ENCODE assay signal across 23 cellular contexts in genomic region chr22:43535336-43535735, GRCh38.
DNase-seq lines count a peak whose midpoint lies in the region; ATAC-seq, FAIRE-seq and TF ChIP-seq lines count a peak whose summit lies in the region.
"Had no signal": no experiment of that assay in that cellular context is flagged by ENCODE, and none has a peak within 500 bp of the region (broad histone marks: within the 10 kb centered on the region; RNA-seq: fewer than 3 reads in every experiment).

No MANE protein-coding gene starts in this region.

- BruUV-seq in HepG2 (replicated peaks; lab: Mats Ljungman, UMichigan) = no TSS peak

- in situ Hi-C loops in HepG2 (cut with HindIII; ENCODE audit: extremely low pct_ligation_motif_present, low pct_unique_long_range_greater_than_20kb) = no loop called here

- DNase-seq in right lobe of liver (peak in 2 of 3 donors; percentile 20 to 25), HepG2 (ENCODE audit: low spot score) (no peak), keratinocyte (ENCODE audit: low read depth, low spot score) (no peak), superior temporal gyrus (ENCODE audit: extremely low spot score) (peak; percentile 26), tibial nerve (ENCODE audit: low spot score in 2 of 2) (no peak), mucosa of descending colon (no peak), T-helper 2 cell (no peak)
- DNase-seq: CD4-positive, CD25-positive, alpha-beta regulatory T cell; DMS153; DND-41; Karpas-422; NCI-H1092; NCI-H1417 treated with DMSO at 0.1 percent for 48 hours; NCI-H1694 treated with DMSO at 0.1 percent for 48 hours; NCI-H2081; NCI-H226; NCI-H510A; NCI-H69 had no signal

- POLR2A ChIA-PET in HepG2 (lab: Yijun Ruan, JAX) = no interaction called here

- H3K4me2 ChIP-seq in HepG2 (ENCODE audit: low read depth, low read length) (no peak overlapping the region), keratinocyte (ENCODE audit: control insufficient read depth, extremely low read depth, insufficient read depth, low read depth, low read length) (peak overlapping the region; percentile 50)

- CTCF ChIA-PET in HepG2 (lab: Yijun Ruan, JAX; ENCODE audit: low intra/inter-chr PET ratio, low total read pairs) = no interaction called here

- TF ChIP-seq CTCF in right lobe of liver (IDR thresholded peaks at IDR 0.05) (no peak), HepG2 (CRISPR knock-in tag; IDR thresholded peaks at IDR 0.05) (no peak), keratinocyte (optimal IDR thresholded peaks at IDR 0.05 in 1 of 3, IDR thresholded peaks at IDR 0.05 in 1 of 3, conservative IDR thresholded peaks at IDR 0.05 in 1 of 3; ENCODE audit: extremely low read depth in 1 of 3, insufficient read depth in 2 of 3, low read length in 3 of 3) (no peak), tibial nerve (IDR thresholded peaks at IDR 0.05) (no peak), mucosa of descending colon (IDR thresholded peaks at IDR 0.05) (no peak)

- TF ChIP-seq POLR2A in right lobe of liver (IDR thresholded peaks at IDR 0.05) = no peak
- no peak for TF ChIP-seq POLR2A in HepG2 (IDR thresholded peaks at IDR 0.05; ENCODE audit: insufficient read depth in 1 of 2, low read depth in 2 of 2, low read length in 2 of 2)
- no peak for TF ChIP-seq POLR2A in tibial nerve (IDR thresholded peaks at IDR 0.05)

- H3K36me3 ChIP-seq in right lobe of liver = no peaks in the 10 kb centered on the region
- H3K36me3 ChIP-seq in HepG2 (replicated peaks in 1 of 2; ENCODE audit: control insufficient read depth in 1 of 2, insufficient read depth in 2 of 2, low read length in 2 of 2) = no peaks in the 10 kb centered on the region
- H3K36me3 ChIP-seq in keratinocyte (ENCODE audit: control insufficient read depth in 2 of 2, extremely low read depth in 1 of 2, insufficient read depth in 2 of 2, low read length in 2 of 2) = no peaks in the 10 kb centered on the region
- peaks cover 0 to 60% (median 0%) of the 10 kb centered on the region in 3 donors for H3K36me3 ChIP-seq in tibial nerve
- no peaks in the 10 kb centered on the region for H3K36me3 ChIP-seq in mucosa of descending colon (ENCODE audit: low read depth)

- H3K4me1 ChIP-seq in right lobe of liver (no peaks in the 10 kb centered on the region), HepG2 (ENCODE audit: insufficient read depth, low read length) (no peaks in the 10 kb centered on the region), keratinocyte (ENCODE audit: control insufficient read depth, extremely low read depth, insufficient read depth, low read length) (peaks cover 33% of the 10 kb centered on the region), tibial nerve (no peaks in the 10 kb centered on the region), mucosa of descending colon (ENCODE audit: low read depth) (no peaks in the 10 kb centered on the region)

- FAIRE-seq in HepG2 (lab: Jason Lieb, UNC) (no peak), keratinocyte (lab: Jason Lieb, UNC) (no peak)
- FAIRE-seq: GM12892, GM19239 had no signal

- no peak for TF ChIP-seq RAD21 in HepG2 (CRISPR knock-in tag; IDR thresholded peaks at IDR 0.05)

- H3K79me2 ChIP-seq in HepG2 (ENCODE audit: insufficient read depth, low read length) (no peaks in the 10 kb centered on the region), keratinocyte (ENCODE audit: control insufficient read depth, insufficient read depth, low read length) (no peaks in the 10 kb centered on the region)

- TF ChIP-seq EP300 in HepG2 (IDR thresholded peaks at IDR 0.05; ENCODE audit: low read depth in 2 of 2, low read length in 2 of 2) = no peak
- no peak for TF ChIP-seq EP300 in HepG2 (CRISPR knock-in tag; IDR thresholded peaks at IDR 0.05; ENCODE audit: borderline replicate concordance)
- no peak for TF ChIP-seq EP300 in tibial nerve (IDR thresholded peaks at IDR 0.05)

- H3K27ac ChIP-seq in right lobe of liver (no peak overlapping the region), HepG2 (ENCODE audit: extremely low read length, insufficient read depth, low read length) (no peak overlapping the region), keratinocyte (ENCODE audit: control insufficient read depth, insufficient read depth, low read length) (peak overlapping the region; percentile 33), tibial nerve (no peak overlapping the region)
- H3K27ac ChIP-seq: HL-60 had no signal

- no peaks in the 10 kb centered on the region for H3K27me3 ChIP-seq in right lobe of liver
- peaks cover 3 to 32% of the 10 kb centered on the region in 2 experiments; a peak in 1 of 5 replicates for H3K27me3 ChIP-seq in HepG2 (ENCODE audit: control insufficient read depth in 1 of 2, insufficient read depth in 2 of 2, low read length in 2 of 2)
- no peaks in the 10 kb centered on the region for H3K27me3 ChIP-seq in keratinocyte (ENCODE audit: control insufficient read depth, extremely low read depth, insufficient read depth, low read length)
- no peaks in the 10 kb centered on the region for H3K27me3 ChIP-seq in tibial nerve

- intact Hi-C loops in right lobe of liver (cut with DNase I) (no loop called here), HepG2 (cut with micrococcal nuclease; ENCODE audit: unreplicated experiment) (loop anchor here (5.0 kb wide), 1 partner anchor 148 kb away; no protein-coding TSS in a partner anchor), mucosa of descending colon (cut with DNase I, micrococcal nuclease) (no loop called here)

- dilution Hi-C loops in keratinocyte (cut with MboI; ENCODE audit: extremely low pct_ligation_motif_present, low sequenced_read_pairs) = no loop called here

- H3K9ac ChIP-seq in HepG2 (ENCODE audit: insufficient read depth, low read depth, low read length) (no peak overlapping the region), keratinocyte (ENCODE audit: control insufficient read depth, extremely low read depth, insufficient read depth, low read length) (no peak overlapping the region)

- no peaks in the 10 kb centered on the region for H4K20me1 ChIP-seq in HepG2 (ENCODE audit: insufficient read depth, low read length)
- H4K20me1 ChIP-seq in keratinocyte (ENCODE audit: control insufficient read depth, extremely low read depth, insufficient read depth, low read length) = no peaks in the 10 kb centered on the region

- no peak overlapping the region for H2AFZ ChIP-seq in HepG2 (ENCODE audit: low read length)
- no peak overlapping the region for H2AFZ ChIP-seq in keratinocyte (ENCODE audit: control insufficient read depth, low read length)

- H3K9me3 ChIP-seq in right lobe of liver = no peaks in the 10 kb centered on the region
- no peaks in the 10 kb centered on the region for H3K9me3 ChIP-seq in HepG2 (ENCODE audit: low read length)
- no peaks in the 10 kb centered on the region for H3K9me3 ChIP-seq in keratinocyte (ENCODE audit: control insufficient read depth, low read depth, low read length)
- H3K9me3 ChIP-seq in tibial nerve = peaks cover 0 to 8% (median 0%) of the 10 kb centered on the region in 4 donors
- no peaks in the 10 kb centered on the region for H3K9me3 ChIP-seq in mucosa of descending colon

- 85% methylated on average over 2 of the region's 7 CpGs for WGBS in right lobe of liver (ENCODE audit: insufficient coverage, low coverage, low lambda C conversion rate, missing lambda C conversion rate)
- WGBS in HepG2 (ENCODE audit: low lambda C conversion rate) = 41% methylated on average over 7 of the region's 7 CpGs
- WGBS in tibial nerve, 2 donors = 88 to 98% methylated on average over 7 of the region's 7 CpGs

- no peaks in the 10 kb centered on the region for H3K9me1 ChIP-seq in keratinocyte (ENCODE audit: control insufficient read depth, extremely low read depth, insufficient read depth, low read length)

- H3K4me3 ChIP-seq in right lobe of liver (no peak overlapping the region), HepG2 (replicated peaks in 1 of 3; ENCODE audit: insufficient read depth in 1 of 3, low read depth in 2 of 3, low read length in 3 of 3) (no peak overlapping the region), keratinocyte (ENCODE audit: control insufficient read depth in 2 of 3, extremely low read depth in 1 of 3, insufficient read depth in 2 of 3, low read depth in 1 of 3, low read length in 3 of 3) (peak overlapping the region in 1 of 3 experiments; percentile 1), tibial nerve (no peak overlapping the region), mucosa of descending colon (no peak overlapping the region)

- no peak for ATAC-seq in right lobe of liver
- no peak for ATAC-seq in HepG2
- ATAC-seq in mucosa of descending colon = no peak
- ATAC-seq: HCT116, Panc1 had no signal

TF ChIP-seq in HepG2, 621 proteins besides CTCF, POLR2A, EP300 and RAD21:
- TF ChIP-seq FOXK1 (CRISPR knock-in tag; IDR thresholded peaks at IDR 0.05; ENCODE audit: borderline replicate concordance, low read depth) = no peak
- no peak for TF ChIP-seq ZNF589 (CRISPR knock-in tag; conservative IDR thresholded peaks at IDR 0.05)
- no peak for TF ChIP-seq PBX2 (CRISPR knock-in tag; IDR thresholded peaks at IDR 0.05)
- TF ChIP-seq ZNF788 (CRISPR knock-in tag; IDR thresholded peaks at IDR 0.05; ENCODE audit: borderline replicate concordance) = no peak

Comparison
In these comparisons a context has a peak if more than half of its experiments do, and no peak if none do; other contexts are left out.
1. DNase-seq: peak in right lobe of liver (2 of 3) and superior temporal gyrus (single experiment); none in HepG2 (single experiment), keratinocyte (single experiment), tibial nerve (0 of 2), mucosa of descending colon (0 of 3) and T-helper 2 cell (0 of 5).